In the genomic region with DNA sequence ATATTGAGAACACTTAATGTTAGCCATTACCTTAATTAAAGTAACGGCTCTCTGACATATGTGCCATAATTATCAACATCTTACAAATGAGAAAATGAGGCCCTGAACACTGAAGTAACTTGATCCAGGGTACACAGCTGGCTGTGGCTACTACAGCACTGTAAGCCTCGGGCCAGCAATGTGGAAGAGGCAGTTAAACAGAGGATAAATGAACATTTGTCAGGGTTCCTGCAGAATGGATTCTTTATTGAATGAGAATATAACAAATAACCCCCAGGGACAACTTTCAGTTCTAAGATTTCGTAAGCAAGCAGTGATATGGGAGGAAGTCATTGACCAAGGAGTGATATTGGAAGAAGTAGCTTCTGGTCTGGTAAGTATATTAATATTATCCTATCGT, we compare ENCODE assay signal across 29 cellular contexts.
"Had no signal": no experiment of that assay in that cellular context is flagged by ENCODE, and none has a peak within 500 bp of the region (broad histone marks: within the 10 kb centered on the region; RNA-seq: fewer than 3 reads in every experiment).

No MANE protein-coding gene starts in this region.

- H3K4me3 Mint-ChIP-seq: activated naive CD8-positive, alpha-beta T cell treated with anti-CD3 and anti-CD28 coated beads, Interleukin-2, amount 50 U/mL, for 24 hours; activated T-cell treated with anti-CD3 and anti-CD28 coated beads, Interleukin-2, amount 50 U/mL, for 4 hours; T-helper 1 cell treated with Interleukin-12 subunit alpha and Interleukin-12 subunit beta and Interleukin-4 antibody, amounts not matched to agents 30 μg/mL and 1 μg/mL, for 36 hours; WTC11 had no signal

- H3K27ac Mint-ChIP-seq: activated naive CD4-positive, alpha-beta T cell treated with anti-CD3 and anti-CD28 coated beads, Interleukin-2, amount 50 U/mL, for 72 hours; activated naive CD8-positive, alpha-beta T cell treated with anti-CD3 and anti-CD28 coated beads, Interleukin-2, amount 50 U/mL, for 24 hours; T-helper 1 cell treated with Interleukin-12 subunit alpha and Interleukin-12 subunit beta and Interleukin-4 antibody, amounts not matched to agents 30 μg/mL and 1 μg/mL, for 36 hours; WTC11 had no signal

- H3K9me3 ChIP-seq: ascending aorta, body of pancreas, MG63, SJSA1 had no signal

- H3K4me3 ChIP-seq: ascending aorta, body of pancreas, MG63, SJSA1 had no signal

- H3K36me3 Mint-ChIP-seq: activated naive CD4-positive, alpha-beta T cell treated with anti-CD3 and anti-CD28 coated beads, Interleukin-2, amount 50 U/mL, for 72 hours; WTC11 had no signal

- ATAC-seq: activated naive CD4-positive, alpha-beta T cell treated with anti-CD3 and anti-CD28 coated beads, Interleukin-2, amount 50 U/mL, for 72 hours; activated naive CD8-positive, alpha-beta T cell treated with anti-CD3 and anti-CD28 coated beads, Interleukin-2, amount 50 U/mL, for 24 hours; activated T-cell treated with anti-CD3 and anti-CD28 coated beads, Interleukin-2, amount 50 U/mL, for 4 hours; body of pancreas; Panc1; WTC11 had no signal

- H3K27ac ChIP-seq: ascending aorta, body of pancreas, RWPE1, SJSA1 had no signal

- H3K27me3 ChIP-seq: ascending aorta, body of pancreas, MG63, SJSA1 had no signal

- H3K36me3 ChIP-seq: MG63, SJSA1 had no signal

- H3K4me1 ChIP-seq: ascending aorta, body of pancreas, SJSA1 had no signal

- H3K27me3 Mint-ChIP-seq: activated naive CD8-positive, alpha-beta T cell treated with anti-CD3 and anti-CD28 coated beads, Interleukin-2, amount 50 U/mL, for 24 hours had no signal

- H3K9me3 Mint-ChIP-seq: activated naive CD4-positive, alpha-beta T cell treated with anti-CD3 and anti-CD28 coated beads, Interleukin-2, amount 50 U/mL, for 72 hours; activated naive CD8-positive, alpha-beta T cell treated with anti-CD3 and anti-CD28 coated beads, Interleukin-2, amount 50 U/mL, for 24 hours; activated T-cell treated with anti-CD3 and anti-CD28 coated beads, Interleukin-2, amount 50 U/mL, for 4 hours; T-helper 1 cell treated with Interleukin-12 subunit alpha and Interleukin-12 subunit beta and Interleukin-4 antibody, amounts not matched to agents 30 μg/mL and 1 μg/mL, for 36 hours; WTC11 had no signal

- DNase-seq: activated CD4-positive, alpha-beta T cell treated with anti-CD3 and anti-CD28 coated beads for 48 hours; activated CD4-positive, alpha-beta T cell treated with anti-CD3 and anti-CD28 coated beads, Interleukin-2, amount 50 U/mL, for 4 hours; activated CD4-positive, CD25-positive, alpha-beta regulatory T cell treated with anti-CD3 and anti-CD28 coated beads, Interleukin-2, amount 50 U/mL, for 72 hours; activated CD8-positive, alpha-beta memory T cell treated with anti-CD3 and anti-CD28 coated beads for 24 hours; activated effector memory CD4-positive, alpha-beta T cell treated with anti-CD3 and anti-CD28 coated beads, Interleukin-2, amount 50 U/mL, for 16 hours; activated naive CD4-positive, alpha-beta T cell treated with Interleukin-2 at 50 U/mL for 16 hours; activated naive CD8-positive, alpha-beta T cell treated with anti-CD3 and anti-CD28 coated beads, Interleukin-2, amount 50 U/mL, for 24 hours; activated T-cell treated with anti-CD3 and anti-CD28 coated beads, Interleukin-2, amount 50 U/mL, for 4 hours; amniotic stem cell; body of pancreas; central memory CD4-positive, alpha-beta T cell; MG63; MV-4-11; NCI-H1092 treated with DMSO at 0.1 percent for 48 hours; NCI-H1436 treated with DMSO at 0.1 percent for 48 hours; NCI-H187; NCI-H2081; NCI-H2227 treated with DMSO at 0.1 percent for 48 hours; NK-92 treated with Interleukin-12 subunit alpha and Interleukin-12 subunit beta, amount 100 ng/mL, for 24 hours; OCI-M1; Right ventricle myocardium superior; T-helper 9 cell had no signal

- H3K4me1 Mint-ChIP-seq: activated naive CD8-positive, alpha-beta T cell treated with anti-CD3 and anti-CD28 coated beads, Interleukin-2, amount 50 U/mL, for 24 hours; WTC11 had no signal
